7 cellular contexts compared by ENCODE assay signal in the genomic region with DNA sequence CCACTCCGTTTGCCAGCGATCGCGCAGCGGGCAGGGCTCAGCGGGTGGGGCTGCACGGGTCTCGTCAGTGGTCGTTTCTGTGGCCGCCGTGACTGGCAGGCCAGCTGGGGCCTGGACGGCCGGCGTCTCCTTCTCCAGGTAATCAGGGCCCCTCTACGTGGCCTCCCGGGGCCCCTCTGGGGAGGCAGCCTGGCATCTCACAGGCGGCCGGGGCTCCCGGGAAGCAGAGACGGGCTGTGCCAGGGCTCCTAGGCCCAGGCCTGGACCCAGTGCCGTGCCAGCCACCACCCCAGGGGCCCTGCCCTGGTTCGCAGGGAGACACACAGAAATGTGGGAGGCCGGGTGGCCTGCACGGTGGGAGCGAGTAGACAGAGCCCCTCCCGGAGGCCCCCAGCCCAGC. TPM values are rescaled to one million over a fixed set of nuclear protein-coding genes. Genes with fewer than 3 reads are reported as not detected.
"Had no signal": no experiment of that assay in that cellular context is flagged by ENCODE, and none has a peak within 500 bp of the region (broad histone marks: within the 10 kb centered on the region; RNA-seq: fewer than 3 reads in every experiment).

No MANE protein-coding gene starts in this region.

- H3K4me3 Mint-ChIP-seq: GM23338, H9 had no signal

- ATAC-seq: GM23338, K562 had no signal

- H3K9me3 Mint-ChIP-seq: GM23338, H9 had no signal

- DNase-seq: H9, HCEC 1CT, IMR-90, KG1 had no signal

- H3K27ac Mint-ChIP-seq: GM23338, H9 had no signal

RNA-seq across cellular contexts. Expression of a gene that starts 59.5 kb away (rescaled TPM):
- total RNA-seq: HT-29 had no signal
